30 cellular contexts compared by ENCODE assay signal in genomic region chr3:4634894-4635293, GRCh38.
"Had no signal": no experiment of that assay in that cellular context is flagged by ENCODE, and none has a peak within 500 bp of the region (broad histone marks: within the 10 kb centered on the region; RNA-seq: fewer than 3 reads in every experiment).

No MANE protein-coding gene starts in this region.

- H3K36me3 ChIP-seq: adrenal gland, gastrocnemius medialis had no signal

- H3K27me3 ChIP-seq: adrenal gland, body of pancreas, esophagus muscularis mucosa, gastrocnemius medialis, heart left ventricle had no signal

- H3K4me1 ChIP-seq: adrenal gland, body of pancreas, foreskin keratinocyte, gastrocnemius medialis had no signal

- H3K27ac ChIP-seq: adrenal gland, body of pancreas, esophagus muscularis mucosa, foreskin keratinocyte, gastrocnemius medialis, heart left ventricle, VCaP had no signal

- H3K9me3 ChIP-seq: adrenal gland, body of pancreas, esophagus muscularis mucosa, gastrocnemius medialis, heart left ventricle had no signal

- H3K4me3 ChIP-seq: adrenal gland, body of pancreas, esophagus muscularis mucosa, gastrocnemius medialis, heart left ventricle had no signal

- ATAC-seq: activated naive CD8-positive, alpha-beta T cell treated with anti-CD3 and anti-CD28 coated beads, Interleukin-2, amount 50 U/mL, for 24 hours; activated T-cell treated with anti-CD3 and anti-CD28 coated beads, Interleukin-2, amount 50 U/mL, for 4 hours; body of pancreas; effector memory CD8-positive, alpha-beta T cell; foreskin keratinocyte; gastrocnemius medialis; heart left ventricle; WTC11 had no signal

- DNase-seq: activated CD4-positive, alpha-beta memory T cell treated with anti-CD3 and anti-CD28 coated beads, Interleukin-2, amount 10 ng/mL, durations not matched to agents 7 days and 5 days; activated CD4-positive, alpha-beta T cell treated with anti-CD3 and anti-CD28 coated beads for 1 hour; activated CD4-positive, alpha-beta T cell treated with anti-CD3 and anti-CD28 coated beads for 4 hours; activated CD4-positive, alpha-beta T cell treated with anti-CD3 and anti-CD28 coated beads, Interleukin-2, amount 10 ng/mL, durations not matched to agents 7 days and 5 days; activated CD4-positive, alpha-beta T cell treated with anti-CD3 and anti-CD28 coated beads, Interleukin-2, amount 50 U/mL, for 4 hours; activated CD8-positive, alpha-beta memory T cell treated with anti-CD3 and anti-CD28 coated beads, Interleukin-2, amount 50 U/mL, for 48 hours; activated effector memory CD4-positive, alpha-beta T cell treated with anti-CD3 and anti-CD28 coated beads, Interleukin-2, amount 50 U/mL, for 16 hours; activated naive CD4-positive, alpha-beta T cell treated with anti-CD3 and anti-CD28 coated beads for 36 hours; activated naive CD8-positive, alpha-beta T cell treated with anti-CD3 and anti-CD28 coated beads for 36 hours; activated naive CD8-positive, alpha-beta T cell treated with anti-CD3 and anti-CD28 coated beads, Interleukin-2, amount 50 U/mL, for 24 hours; activated T-cell treated with anti-CD3 and anti-CD28 coated beads for 4 hours; activated T-cell treated with anti-CD3 and anti-CD28 coated beads, Interleukin-2, amount 50 U/mL, for 4 hours; adrenal gland; amygdala; aorta; body of pancreas; caudate nucleus; cortex of kidney; dermis blood vessel endothelial cell; effector CD4-positive, alpha-beta T cell; effector memory CD8-positive, alpha-beta T cell; erythroblast; foreskin keratinocyte; gastrocnemius medialis; glutamatergic neuron; heart left ventricle; T-helper 2 cell had no signal
